Comparison of ENCODE assay signal across 11 cellular contexts in the genomic region with DNA sequence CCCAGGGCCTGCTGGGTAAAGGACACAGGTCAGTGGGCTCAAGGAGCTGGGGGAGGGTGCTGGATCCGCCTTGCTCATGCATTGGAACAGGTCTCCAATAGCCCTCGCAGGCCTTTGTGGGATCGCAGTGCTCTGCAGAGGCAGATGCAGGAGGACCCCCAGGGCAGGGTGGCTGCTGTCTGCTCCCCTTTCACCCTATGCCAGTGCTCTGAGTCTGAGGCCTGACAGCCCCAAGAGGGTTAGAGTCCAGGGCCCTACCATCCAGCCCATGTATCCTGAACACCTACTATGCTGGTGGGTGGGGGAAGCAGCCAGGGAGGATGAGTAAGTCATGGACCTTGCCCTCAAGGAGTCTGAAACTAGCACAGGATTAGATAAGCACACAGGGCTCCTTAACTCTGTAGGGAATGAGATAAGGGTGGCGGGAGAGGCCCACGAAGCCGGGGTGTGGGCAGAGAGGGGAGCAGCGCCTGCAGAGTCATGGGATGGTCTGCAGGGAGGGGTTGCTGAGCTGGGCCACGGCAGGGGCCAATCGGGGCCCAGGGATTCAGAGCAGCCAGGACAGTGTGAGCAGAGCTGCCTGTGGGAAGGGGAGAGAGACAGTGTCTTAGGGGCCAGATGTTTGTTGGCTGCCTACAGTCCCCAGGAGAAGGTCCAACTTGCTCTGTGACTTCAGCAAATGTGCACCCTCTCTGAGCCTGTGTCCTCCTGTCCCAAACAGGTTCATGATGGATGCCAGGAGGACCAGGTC. TPM values are rescaled to one million over a fixed set of nuclear protein-coding genes. Genes with fewer than 3 reads are reported as not detected.
DNase-seq lines count a peak whose midpoint lies in the region; TF ChIP-seq lines count a peak whose summit lies in the region.
"Had no signal": no experiment of that assay in that cellular context is flagged by ENCODE, and none has a peak within 500 bp of the region (broad histone marks: within the 10 kb centered on the region; RNA-seq: fewer than 3 reads in every experiment).

No MANE protein-coding gene starts in this region.

- no peak overlapping the region for H3K23ac ChIP-seq in mesenchymal stem cell (ENCODE audit: low read length in 2 of 2)

- H3K4me3 ChIP-seq in Caco-2 (ENCODE audit: low read depth, low read length), result no peak overlapping the region
- no peak overlapping the region for H3K4me3 ChIP-seq in mesenchymal stem cell (ENCODE audit: insufficient read depth in 1 of 2, low read depth in 1 of 2, low read length in 2 of 2)
- no peak overlapping the region for H3K4me3 ChIP-seq in SJCRH30

- H3K4me1 ChIP-seq in Caco-2 (peaks cover 83% of the 10 kb centered on the region), mesenchymal stem cell (ENCODE audit: control insufficient read depth, insufficient read depth, low read depth, low read length) (peaks cover 26% of the 10 kb centered on the region), SJCRH30 (peaks cover 6% of the 10 kb centered on the region; the same call in 1 of the 2 replicates)

- DNase-seq in Caco-2 (peak; percentile 95 to 98), RKO (ENCODE audit: low spot score) (peak; percentile 43), mesenchymal stem cell (no peak), SJCRH30 (no peak), GM03348 (ENCODE audit: low spot score) (no peak), AG08395 (ENCODE audit: low spot score) (no peak)
- DNase-seq: stimulated activated CD8-positive, alpha-beta memory T cell treated with anti-CD3 and anti-CD28 coated beads, Interleukin-4, amount 100 ng/mL, for 48 hours had no signal

- intact Hi-C loops in Caco-2 (cut with micrococcal nuclease; ENCODE audit: unreplicated experiment), result loop anchor here (1.0 to 2.0 kb wide), 5 partner anchors 11 to 124 kb away; a partner anchor contains a TSS

- no peak overlapping the region for H2BK15ac ChIP-seq in mesenchymal stem cell (ENCODE audit: low read depth, poor library complexity, severe bottlenecking)

- H2BK5ac ChIP-seq in mesenchymal stem cell (ENCODE audit: low read depth, low read length, poor library complexity, severe bottlenecking), result no peak overlapping the region

- POLR2A ChIA-PET in Caco-2 (lab: Charles Lee), result interaction anchor here (0.6 to 2.5 kb wide), 6 partner anchors 11 to 110 kb away, joined by 3 to 21 read pairs (median 4); a partner anchor contains a TSS

- H2AK5ac ChIP-seq in mesenchymal stem cell (ENCODE audit: low read length, severe bottlenecking), result no peak overlapping the region

- no peaks in the 10 kb centered on the region for H3K27me3 Mint-ChIP-seq in Caco-2 (ENCODE audit: insufficient read depth, unreplicated experiment)

- CTCF ChIA-PET in Caco-2 (lab: Charles Lee), result interaction anchor here (0.5 to 5.0 kb wide), 21 partner anchors 10 to 600 kb away, joined by 3 to 51 read pairs (median 4); a partner anchor contains a TSS

- no peak overlapping the region for H2BK120ac ChIP-seq in mesenchymal stem cell (ENCODE audit: low read depth, low read length)

- peak overlapping the region; percentile 52 for H4K91ac ChIP-seq in mesenchymal stem cell (ENCODE audit: low read length)

- H4K8ac ChIP-seq in mesenchymal stem cell (ENCODE audit: low read length), result peak overlapping the region; percentile 62

- no peaks in the 10 kb centered on the region for H3K79me1 ChIP-seq in mesenchymal stem cell (replicated peaks; ENCODE audit: low read length, poor library complexity, severe bottlenecking)

- H3K27me3 ChIP-seq in Caco-2 (replicated peaks; ENCODE audit: control insufficient read depth, insufficient read depth, low read length) (no peaks in the 10 kb centered on the region), mesenchymal stem cell (ENCODE audit: control insufficient read depth in 1 of 2, insufficient read depth in 1 of 2, low read length in 2 of 2) (no peaks in the 10 kb centered on the region), SJCRH30 (0 out of 2 replicates have a peak, but pooled peaks cover 4% of the 10 kb centered on the region)

- H3K4me3 Mint-ChIP-seq in Caco-2 (ENCODE audit: unreplicated experiment), result peak overlapping the region; percentile 62

- no peak overlapping the region for H2AFZ ChIP-seq in mesenchymal stem cell (ENCODE audit: low read depth, low read length)

- H2BK12ac ChIP-seq in mesenchymal stem cell (ENCODE audit: low read length in 2 of 2), result peak overlapping the region in 1 of 2 experiments; percentile 37

- H3K27ac ChIP-seq in mesenchymal stem cell (ENCODE audit: low read length, poor library complexity, severe bottlenecking) (no peak overlapping the region), SJCRH30 (no peak overlapping the region)

- peaks cover 57% of the 10 kb centered on the region for H3K36me3 Mint-ChIP-seq in Caco-2 (ENCODE audit: insufficient read depth, unreplicated experiment)

- H3K4me2 ChIP-seq in mesenchymal stem cell (ENCODE audit: low read length, poor library complexity, severe bottlenecking), result no peak overlapping the region

- H3K18ac ChIP-seq in mesenchymal stem cell (ENCODE audit: low read depth in 1 of 2, low read length in 2 of 2), result no peak overlapping the region

- BruUV-seq in Caco-2 (replicated peaks; lab: Mats Ljungman, UMichigan), result no TSS peak

- peak overlapping the region; percentile 15 for H3K9ac ChIP-seq in mesenchymal stem cell (ENCODE audit: low read length)

- peak overlapping the region in 1 of 2 experiments; percentile 49 for H3K14ac ChIP-seq in mesenchymal stem cell (ENCODE audit: low read length in 2 of 2)

- H3K4me1 Mint-ChIP-seq in Caco-2 (ENCODE audit: low read depth, unreplicated experiment), result peaks cover 52% of the 10 kb centered on the region

- peaks cover 12% of the 10 kb centered on the region for H3K36me3 ChIP-seq in Caco-2 (ENCODE audit: control insufficient read depth, insufficient read depth, low read length)
- no peaks in the 10 kb centered on the region for H3K36me3 ChIP-seq in mesenchymal stem cell (ENCODE audit: control insufficient read depth in 1 of 2, insufficient read depth in 2 of 2, low read depth in 1 of 2, low read length in 2 of 2)
- no peaks in the 10 kb centered on the region for H3K36me3 ChIP-seq in SJCRH30

- no peaks in the 10 kb centered on the region for H3K9me3 ChIP-seq in Caco-2
- no peaks in the 10 kb centered on the region for H3K9me3 ChIP-seq in mesenchymal stem cell (ENCODE audit: control insufficient read depth, low read length)
- no peaks in the 10 kb centered on the region for H3K9me3 ChIP-seq in SJCRH30 (replicated peaks)

- H3K4ac ChIP-seq in mesenchymal stem cell (ENCODE audit: low read depth in 1 of 2, low read length in 2 of 2), result no peak overlapping the region

- 51% methylated on average over 9 of the region's 9 CpGs for WGBS in mesenchymal stem cell

- H3K9me3 Mint-ChIP-seq in Caco-2 (ENCODE audit: unreplicated experiment), result no peaks in the 10 kb centered on the region

- TF ChIP-seq CTCF in Caco-2 (IDR thresholded peaks at IDR 0.05; ENCODE audit: insufficient read depth in 1 of 2, low read depth in 1 of 2, low read length in 1 of 2, severe bottlenecking in 1 of 2, unreplicated experiment in 1 of 2), result no peak

- peak overlapping the region; percentile 82 for H3K27ac Mint-ChIP-seq in Caco-2 (ENCODE audit: unreplicated experiment)

RNA-seq across cellular contexts. Expression of a gene that starts 10.5 kb away (rescaled TPM):
- total RNA-seq in Caco-2 (2022), result 123 and 129 TPM in 2 replicates
- polyA plus RNA-seq in mesenchymal stem cell (2013, experiment 1 of 2), result 57.6 TPM
- 57.2 TPM for polyA plus RNA-seq in mesenchymal stem cell (2013, experiment 2 of 2)
- 43.4 and 45.0 TPM in 2 replicates for total RNA-seq in SJCRH30 (2014; rRNA removed; shearing (Covaris generic))

RNA-seq across cellular contexts. Expression of a gene that starts 28.1 kb away (rescaled TPM):
- total RNA-seq in Caco-2 (2022), result 27.9 and 31.1 TPM in 2 replicates
- polyA plus RNA-seq in mesenchymal stem cell (2013, experiment 1 of 2), result 6.2 TPM
- 6.0 TPM for polyA plus RNA-seq in mesenchymal stem cell (2013, experiment 2 of 2)
- 6.2 and 7.4 TPM in 2 replicates for total RNA-seq in SJCRH30 (2014; rRNA removed; shearing (Covaris generic))

RNA-seq across cellular contexts. Expression of a gene that starts 35.6 kb away (rescaled TPM):
- total RNA-seq in Caco-2 (2022), result 7.4 and 7.7 TPM in 2 replicates
- 16.6 TPM for polyA plus RNA-seq in mesenchymal stem cell (2013, experiment 1 of 2)
- 15.1 TPM for polyA plus RNA-seq in mesenchymal stem cell (2013, experiment 2 of 2)
- total RNA-seq in SJCRH30 (2014; rRNA removed; shearing (Covaris generic)), result 4.7 and 6.4 TPM in 2 replicates

RNA-seq across cellular contexts. Expression of a gene that starts 44.5 kb away (rescaled TPM):
- total RNA-seq in Caco-2 (2022), result 29.1 and 36.0 TPM in 2 replicates
- polyA plus RNA-seq in mesenchymal stem cell (2013, experiment 1 of 2), result 0.26 TPM
- polyA plus RNA-seq in mesenchymal stem cell (2013, experiment 2 of 2), result 0.21 TPM
- total RNA-seq in SJCRH30 (2014; rRNA removed; shearing (Covaris generic)), result 0.03 and 0.10 TPM in 2 replicates

RNA-seq across cellular contexts. Expression of a gene that starts 46.8 kb away (rescaled TPM):
- total RNA-seq in Caco-2 (2022), result not detected in 2 replicates
- polyA plus RNA-seq in mesenchymal stem cell (2013, experiment 1 of 2), result not detected
- polyA plus RNA-seq in mesenchymal stem cell (2013, experiment 2 of 2), result not detected
- total RNA-seq in SJCRH30 (2014; rRNA removed; shearing (Covaris generic)), result not detected in 2 replicates
- total RNA-seq: activated CD8-positive, alpha-beta memory T cell treated with anti-CD3 and anti-CD28 coated beads for 36 hours; epithelial cell of proximal tubule; right cardiac atrium had no signal
- polyA plus RNA-seq: BJ, right cardiac atrium had no signal

Comparison
In these comparisons a context has a peak if more than half of its experiments do, and no peak if none do; other contexts are left out.
1. DNase-seq: peak in Caco-2 (2 of 2) and RKO (single experiment); none in mesenchymal stem cell (single experiment), SJCRH30 (0 of 2), GM03348 (single experiment) and AG08395 (single experiment).